Comparison of ENCODE assay signal across 8 cellular contexts in genomic region chr10:104122273-104123107, GRCh38.
A peak's percentile ranks its signal among the peaks of the same experiment; 100 is the strongest.
DNase-seq lines count a peak whose midpoint lies in the region; ATAC-seq, FAIRE-seq and TF ChIP-seq lines count a peak whose summit lies in the region.

No MANE protein-coding gene starts in this region.

- H3K4me1 Mint-ChIP-seq in nephron, result peaks cover 31% of the 10 kb centered on the region

- ATAC-seq in HG02678 (IDR thresholded peaks at IDR 0.05; ENCODE audit: unreplicated experiment), result peak; percentile 2

- DNase-seq in GM12865 (ENCODE audit: low read depth) (no peak), RWPE1 (ENCODE audit: low spot score) (no peak), epithelial cell of prostate (ENCODE audit: low read depth, low spot score) (no peak), RCC 7860 (ENCODE audit: low spot score) (no peak), NCI-H1105 (lab: John Stamatoyannopoulos, UW) (no peak)
- DNase-seq in activated CD4-positive, alpha-beta T cell treated with anti-CD3 and anti-CD28 coated beads for 4 hours, result no peak

- POLR2A ChIA-PET in RWPE1 (lab: Yijun Ruan, JAX; ENCODE audit: low non-redundant PET), result interaction anchor here (1.2 to 2.0 kb wide), 2 partner anchors 13 to 41 kb away, joined by 5 to 8 read pairs; no protein-coding TSS in a partner anchor

- peaks cover 3% of the 10 kb centered on the region for H3K36me3 Mint-ChIP-seq in nephron (ENCODE audit: low read depth)

- no peaks in the 10 kb centered on the region for H3K9me3 Mint-ChIP-seq in nephron

- TF ChIP-seq CTCF in GM12865 (IDR thresholded peaks at IDR 0.05; ENCODE audit: insufficient read depth, low read depth, low read length, missing control alignments) (no peak), RWPE1 (conservative IDR thresholded peaks at IDR 0.05; ENCODE audit: low read depth) (no peak), nephron (IDR thresholded peaks at IDR 0.05; ENCODE audit: unreplicated experiment in 3 of 3) (no peak)

- CTCF ChIA-PET in RWPE1 (lab: Yijun Ruan, JAX), result interaction anchor here (0.5 to 3.2 kb wide), 22 partner anchors 8 to 235 kb away, joined by 3 to 15 read pairs (median 4); partner anchors contain the start of gene COL17A1

- no peaks in the 10 kb centered on the region for H3K27me3 Mint-ChIP-seq in nephron (ENCODE audit: low read depth)

- H3K4me3 ChIP-seq in GM12865 (ENCODE audit: low read depth, low read length), result peak overlapping the region; percentile 66

- H3K4me3 Mint-ChIP-seq in nephron, result peak overlapping the region; percentile 93 to 97 (median 96)

- peak overlapping the region; percentile 97 to 100 (median 100) for H3K27ac Mint-ChIP-seq in nephron

- FAIRE-seq in RCC 7860 (lab: Jason Lieb, UNC), result no peak

- peak overlapping the region; percentile 100 for H3K27ac ChIP-seq in RWPE1
- H3K27ac ChIP-seq in epithelial cell of prostate, result peak overlapping the region; percentile 98
